ENCODE assay signal across 9 cellular contexts in genomic region chr1:111399792-111400610, GRCh38.
A peak's percentile ranks its signal among the peaks of the same experiment; 100 is the strongest.
DNase-seq lines count a peak whose midpoint lies in the region; ATAC-seq, FAIRE-seq and TF ChIP-seq lines count a peak whose summit lies in the region.
"Had no signal": no experiment of that assay in that cellular context is flagged by ENCODE, and none has a peak within 500 bp of the region (broad histone marks: within the 10 kb centered on the region; RNA-seq: fewer than 3 reads in every experiment).

No MANE protein-coding gene starts in this region.

- H3K36me3 ChIP-seq in OCI-LY1 (ENCODE audit: insufficient read depth, low read length): no peaks in the 10 kb centered on the region

- no peaks in the 10 kb centered on the region for H3F3A ChIP-seq in OCI-LY1 (ENCODE audit: insufficient read depth, low read length)

- H3K79me2 ChIP-seq in OCI-LY1 (ENCODE audit: insufficient read depth, low read length): no peaks in the 10 kb centered on the region

- POLR2A ChIA-PET in HEK293T (lab: Yijun Ruan, JAX): interaction anchor here (0.6 to 0.9 kb wide), 2 partner anchors 54 to 178 kb away, joined by 3 to 4 read pairs; no protein-coding TSS in a partner anchor

- H3K27me3 Mint-ChIP-seq in activated naive CD8-positive, alpha-beta T cell treated with anti-CD3 and anti-CD28 coated beads, Interleukin-2, amount 50 U/mL, for 24 hours: no peaks in the 10 kb centered on the region

- peak overlapping the region; percentile 31; the same call in 1 of the 2 replicates for H3K9ac ChIP-seq in OCI-LY1 (ENCODE audit: low read length)

- no peaks in the 10 kb centered on the region for H4K20me1 ChIP-seq in OCI-LY1 (ENCODE audit: insufficient read depth, low read length)

- CTCF ChIA-PET in HEK293T (lab: Yijun Ruan, JAX): interaction anchor here (0.7 to 2.2 kb wide), 8 partner anchors 14 to 181 kb away, joined by 3 to 23 read pairs (median 4); no protein-coding TSS in a partner anchor

- TF ChIP-seq CTCF in D721Med (IDR thresholded peaks at IDR 0.05; ENCODE audit: insufficient read depth, missing control alignments) (peak; percentile 69), OCI-LY1 (IDR thresholded peaks at IDR 0.05; ENCODE audit: low read length) (peak; percentile 54)

- DNase-seq in D721Med (ENCODE audit: insufficient read length, low spot score): no peak
- peak; percentile 58 for DNase-seq in HEK293T (ENCODE audit: extremely low spot score)
- peak; percentile 55 for DNase-seq in activated naive CD8-positive, alpha-beta T cell treated with anti-CD3 and anti-CD28 coated beads, Interleukin-2, amount 50 U/mL, for 24 hours
- peak; percentile 54 for DNase-seq in iPS-NIHi11 (ENCODE audit: low spot score)
- peak; percentile 54 for DNase-seq in stimulated activated CD4-positive, alpha-beta T cell treated with anti-CD3 and anti-CD28 coated beads, Interleukin-4, amount 100 ng/mL, for 24 hours
- DNase-seq in NK-92 treated with Interleukin-12 subunit alpha and Interleukin-12 subunit beta, amount 100 ng/mL, for 24 hours (lab: John Stamatoyannopoulos, UW): no peak

- peaks cover 31% of the 10 kb centered on the region for H3K4me1 ChIP-seq in OCI-LY1 (ENCODE audit: insufficient read depth, low read length, severe bottlenecking)

- FAIRE-seq in D721Med (lab: Jason Lieb, UNC): no peak

- no peak overlapping the region for H3K4me3 Mint-ChIP-seq in activated naive CD8-positive, alpha-beta T cell treated with anti-CD3 and anti-CD28 coated beads, Interleukin-2, amount 50 U/mL, for 24 hours

- H3K4me2 ChIP-seq in OCI-LY1 (ENCODE audit: low read length): peak overlapping the region; percentile 58

- no peak overlapping the region for H3K27ac Mint-ChIP-seq in activated naive CD8-positive, alpha-beta T cell treated with anti-CD3 and anti-CD28 coated beads, Interleukin-2, amount 50 U/mL, for 24 hours
- H3K27ac Mint-ChIP-seq: activated naive CD4-positive, alpha-beta T cell treated with anti-CD3 and anti-CD28 coated beads, Interleukin-2, amount 50 U/mL, for 72 hours had no signal

- peaks cover 21% of the 10 kb centered on the region for H3K4me1 Mint-ChIP-seq in activated naive CD8-positive, alpha-beta T cell treated with anti-CD3 and anti-CD28 coated beads, Interleukin-2, amount 50 U/mL, for 24 hours

- H3K9me3 Mint-ChIP-seq in activated naive CD8-positive, alpha-beta T cell treated with anti-CD3 and anti-CD28 coated beads, Interleukin-2, amount 50 U/mL, for 24 hours: peaks cover 4% of the 10 kb centered on the region

- H3K27me3 ChIP-seq in OCI-LY1 (ENCODE audit: insufficient read depth, low read length): no peaks in the 10 kb centered on the region

- no peak overlapping the region for H3K27ac ChIP-seq in OCI-LY1 (ENCODE audit: low read depth, low read length, poor library complexity, severe bottlenecking)

- no peaks in the 10 kb centered on the region for H3K9me2 ChIP-seq in OCI-LY1 (ENCODE audit: low read depth, low read length)

- no peaks in the 10 kb centered on the region for H3K36me3 Mint-ChIP-seq in activated naive CD8-positive, alpha-beta T cell treated with anti-CD3 and anti-CD28 coated beads, Interleukin-2, amount 50 U/mL, for 24 hours (ENCODE audit: low read depth)

- H3K9me3 ChIP-seq in OCI-LY1 (ENCODE audit: low read length): no peaks in the 10 kb centered on the region

- H3K4me3 ChIP-seq in OCI-LY1 (ENCODE audit: low read depth, low read length, poor library complexity, severe bottlenecking): peak overlapping the region; percentile 21

- peak overlapping the region; percentile 72 for H2AFZ ChIP-seq in OCI-LY1 (ENCODE audit: low read length)

- no peak for ATAC-seq in activated naive CD8-positive, alpha-beta T cell treated with anti-CD3 and anti-CD28 coated beads, Interleukin-2, amount 50 U/mL, for 24 hours
- no peak for ATAC-seq in GM19324 (IDR thresholded peaks at IDR 0.05; ENCODE audit: low FRiP score, unreplicated experiment)
- ATAC-seq: activated naive CD4-positive, alpha-beta T cell treated with anti-CD3 and anti-CD28 coated beads, Interleukin-2, amount 50 U/mL, for 72 hours had no signal

TF ChIP-seq in HEK293T, 16 proteins besides CTCF, POLR2A, EP300 and RAD21:
- TF ChIP-seq L3MBTL2 (conservative IDR thresholded peaks at IDR 0.05) (no peak), HDGF (IDR thresholded peaks at IDR 0.05; ENCODE audit: borderline replicate concordance) (no peak), FOXM1 (IDR thresholded peaks at IDR 0.05; ENCODE audit: borderline replicate concordance) (no peak), NFRKB (IDR thresholded peaks at IDR 0.05) (no peak), CTBP1 (IDR thresholded peaks at IDR 0.05; ENCODE audit: borderline replicate concordance) (no peak), LEF1 (IDR thresholded peaks at IDR 0.05; ENCODE audit: borderline replicate concordance) (no peak), FOXA1 (IDR thresholded peaks at IDR 0.05) (no peak), FOXK2 (IDR thresholded peaks at IDR 0.05) (no peak), TARDBP (IDR thresholded peaks at IDR 0.05) (no peak), SP1 (IDR thresholded peaks at IDR 0.05) (no peak), BHLHE40 (IDR thresholded peaks at IDR 0.05; ENCODE audit: borderline replicate concordance) (no peak), SUZ12 (IDR thresholded peaks at IDR 0.05) (no peak), PKNOX1 (IDR thresholded peaks at IDR 0.05) (no peak), ARNT (IDR thresholded peaks at IDR 0.05) (no peak), ZNF384 (IDR thresholded peaks at IDR 0.05) (no peak), ELF4 (IDR thresholded peaks at IDR 0.05) (no peak)
TF ChIP-seq in HEK293T: peak in this region for 0.

Comparison
In these comparisons a context has a peak if more than half of its experiments do, and no peak if none do; other contexts are left out.
1. DNase-seq: peak in HEK293T (single experiment), activated naive CD8-positive, alpha-beta T cell treated with anti-CD3 and anti-CD28 coated beads, Interleukin-2, amount 50 U/mL, for 24 hours (single experiment), iPS-NIHi11 (single experiment) and stimulated activated CD4-positive, alpha-beta T cell treated with anti-CD3 and anti-CD28 coated beads, Interleukin-4, amount 100 ng/mL, for 24 hours (single experiment); none in D721Med (single experiment) and NK-92 treated with Interleukin-12 subunit alpha and Interleukin-12 subunit beta, amount 100 ng/mL, for 24 hours (single experiment).